ENCODE assay signal across 8 cellular contexts in the genomic region with DNA sequence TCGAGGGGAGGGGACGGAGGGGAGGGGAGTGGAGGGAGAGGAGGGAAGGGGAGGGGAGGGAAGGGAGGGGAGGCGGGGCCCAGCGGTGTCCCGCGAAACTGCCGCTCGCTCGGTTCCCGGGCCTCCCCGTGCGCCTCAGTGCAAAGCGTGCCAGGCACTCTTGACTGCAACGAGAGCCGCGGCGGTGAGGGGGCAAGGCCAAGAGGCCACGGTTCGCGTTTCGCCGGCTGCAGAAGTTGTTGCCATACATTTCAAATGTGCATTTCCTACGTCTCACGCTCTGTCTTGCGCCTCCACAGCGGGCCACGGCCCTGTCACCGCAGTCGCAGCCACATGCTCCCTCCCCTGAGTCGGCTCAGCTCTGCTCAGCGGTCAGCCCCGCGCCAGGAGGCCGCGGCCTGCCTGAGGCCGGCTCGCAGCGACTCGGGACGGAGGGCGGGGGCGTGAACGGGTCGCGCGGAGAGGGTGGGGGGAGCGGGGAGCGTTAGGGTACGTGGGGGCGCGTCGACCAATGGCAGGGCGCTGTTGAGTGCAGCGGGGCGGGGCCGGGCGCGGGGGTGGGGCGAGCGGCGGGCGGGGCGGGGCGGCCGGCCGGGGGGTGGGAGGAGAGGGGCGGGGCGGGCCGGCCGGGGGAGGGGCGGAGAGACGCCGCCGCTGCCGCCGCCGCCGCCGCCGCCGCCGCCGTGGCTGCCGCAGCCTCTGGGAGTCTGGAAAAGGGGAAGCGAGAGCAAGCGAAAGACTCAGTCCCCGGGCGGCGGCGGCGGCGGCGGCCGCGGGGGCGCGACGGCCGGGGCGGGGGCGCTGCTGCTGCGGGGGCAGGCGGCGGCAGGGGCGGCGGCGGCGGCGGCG. TPM values are rescaled to one million over a fixed set of nuclear protein-coding genes. Genes with fewer than 3 reads are reported as not detected.
DNase-seq lines count a peak whose midpoint lies in the region; ATAC-seq and TF ChIP-seq lines count a peak whose summit lies in the region.

TSS of gene PPP2R5C (plus strand) at position 678 of the 849 bp plus-strand sequence. CDS start 185 bp downstream, outside the sequence.

- H2AFZ ChIP-seq in parathyroid adenoma: peak within 1 kb of the TSS; percentile 98

- DNase-seq in NCI-H1092 (lab: John Stamatoyannopoulos, UW) (peak; percentile 79), SW480 (ENCODE audit: low spot score) (peak; percentile 91), Right ventricle myocardium inferior (ENCODE audit: missing footprints) (peak; percentile 96), thyroid gland (peak; percentile 93 to 94)
- peak; percentile 65 for DNase-seq in activated naive CD8-positive, alpha-beta T cell treated with anti-CD3 and anti-CD28 coated beads, Interleukin-2, amount 50 U/mL, for 16 hours (ENCODE audit: low read depth, low spot score)

- peaks cover 6% of the 10 kb centered on the region for H3K4me1 ChIP-seq in parathyroid adenoma
- peaks cover 9 to 37% of the 10 kb centered on the region in 2 donors for H3K4me1 ChIP-seq in thyroid gland

- H3K27me3 ChIP-seq in parathyroid adenoma (ENCODE audit: control insufficient read depth, insufficient read depth, low read length) (no peaks in the 10 kb centered on the region), thyroid gland (no peaks in the 10 kb centered on the region)

- peak within 1 kb of the TSS; percentile 93 for H3K4me2 ChIP-seq in parathyroid adenoma (ENCODE audit: low read length)

- no peaks in the 10 kb centered on the region for H3K9me3 ChIP-seq in parathyroid adenoma (ENCODE audit: control insufficient read depth, low read length)
- no peaks in the 10 kb centered on the region for H3K9me3 ChIP-seq in thyroid gland

- H3K36me3 ChIP-seq in parathyroid adenoma (ENCODE audit: control insufficient read depth, insufficient read depth, low read length): no peaks in the 10 kb centered on the region
- H3K36me3 ChIP-seq in thyroid gland: no peaks in the 10 kb centered on the region

- TF ChIP-seq POLR2A in thyroid gland (IDR thresholded peaks at IDR 0.05): peak in 1 of 2 donors; percentile 71

- peak within 1 kb of the TSS; percentile 96 for H3K27ac ChIP-seq in parathyroid adenoma
- peak within 1 kb of the TSS; percentile 66 to 98 (median 85) for H3K27ac ChIP-seq in thyroid gland

- WGBS in thyroid gland, 2 donors: 1% methylated on average over 17 to 22 of the region's 110 CpGs

- H3K79me2 ChIP-seq in parathyroid adenoma: no peaks in the 10 kb centered on the region

- H3K4me3 ChIP-seq in GM08714 (ENCODE audit: low read length) (peak within 1 kb of the TSS; percentile 91), parathyroid adenoma (ENCODE audit: low read depth, low read length) (peak within 1 kb of the TSS; percentile 72), thyroid gland (replicated peaks in 1 of 3) (peak within 1 kb of the TSS; percentile 43 to 93 (median 49))

- ATAC-seq in HG02588 (IDR thresholded peaks at IDR 0.05; ENCODE audit: unreplicated experiment): peak; percentile 67
- peak; percentile 89 for ATAC-seq in Right ventricle myocardium inferior

- peak within 1 kb of the TSS; percentile 59 for H3K9ac ChIP-seq in parathyroid adenoma

- intact Hi-C loops in Right ventricle myocardium inferior (cut with DNase I) (loop anchor here (1.0 to 5.0 kb wide), 6 partner anchors 54 to 556 kb away; partner anchors contain the start of genes DYNC1H1, HSP90AA1 and ZNF839), thyroid gland (cut with DNase I) (no loop called here)

- TF ChIP-seq CTCF in parathyroid adenoma (IDR thresholded peaks at IDR 0.05): peak; percentile 11
- no peak for TF ChIP-seq CTCF in thyroid gland (IDR thresholded peaks at IDR 0.05)

RNA-seq across cellular contexts. Expression of gene PPP2R5C, which starts in this region (rescaled TPM):
- 199 TPM for total RNA-seq in Right ventricle myocardium inferior
- total RNA-seq in thyroid gland: 100 to 1,000 TPM; 105 to 209 (median 141) TPM

Comparison
In these comparisons a context has a peak if more than half of its experiments do, and no peak if none do; other contexts are left out.
1. Peak in every context shown above with its lines: DNase-seq, ATAC-seq, H3K4me3 ChIP-seq and H3K27ac ChIP-seq.